In the genomic region with DNA sequence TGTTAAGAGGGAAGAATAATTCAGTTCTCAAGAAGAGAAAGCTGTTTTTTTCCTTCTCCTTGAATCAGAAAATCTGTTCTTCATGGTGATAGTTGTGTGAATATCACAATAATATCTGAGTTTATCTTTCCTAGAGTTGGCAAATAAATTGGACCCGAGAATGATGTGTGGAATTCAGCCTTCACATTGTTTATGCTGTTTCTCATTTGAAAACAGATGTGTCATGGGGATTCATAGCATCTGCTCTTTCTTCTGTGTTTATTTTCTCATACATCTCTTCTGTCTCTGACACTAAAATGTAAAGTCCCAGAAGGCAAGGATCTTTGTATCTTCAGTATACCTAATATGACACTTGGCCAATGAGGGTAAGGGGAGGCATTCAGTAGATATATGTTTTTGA, we compare ENCODE assay signal across 20 cellular contexts.
A peak's percentile ranks its signal among the peaks of the same experiment; 100 is the strongest.
DNase-seq lines count a peak whose midpoint lies in the region; ATAC-seq and TF ChIP-seq lines count a peak whose summit lies in the region.
"Had no signal": no experiment of that assay in that cellular context is flagged by ENCODE, and none has a peak within 500 bp of the region (broad histone marks: within the 10 kb centered on the region; RNA-seq: fewer than 3 reads in every experiment).

No MANE protein-coding gene starts in this region.

- CTCF ChIA-PET in activated CD4-positive, alpha-beta memory T cell treated with anti-CD3 and anti-CD28 coated beads, Interleukin-2, amount 10 ng/mL, durations not matched to agents 7 days and 5 days (lab: Charles Lee), result no interaction called here

- peak overlapping the region; percentile 92 for H3K27ac ChIP-seq in epithelial cell of prostate
- H3K27ac ChIP-seq: BLaER1, neutrophil, suprapubic skin had no signal

- H3K27ac Mint-ChIP-seq in nephron, result peak overlapping the region in 2 of 3 experiments; percentile 18 to 45
- no peak overlapping the region for H3K27ac Mint-ChIP-seq in activated CD4-positive, alpha-beta memory T cell treated with anti-CD3 and anti-CD28 coated beads, Interleukin-2, amount 10 ng/mL, durations not matched to agents 7 days and 5 days
- H3K27ac Mint-ChIP-seq: activated naive CD8-positive, alpha-beta T cell treated with anti-CD3 and anti-CD28 coated beads, Interleukin-2, amount 10 ng/mL, durations not matched to agents 7 days and 5 days had no signal

- H3K4me3 Mint-ChIP-seq in nephron, result no peak overlapping the region
- no peak overlapping the region for H3K4me3 Mint-ChIP-seq in activated CD4-positive, alpha-beta memory T cell treated with anti-CD3 and anti-CD28 coated beads, Interleukin-2, amount 10 ng/mL, durations not matched to agents 7 days and 5 days
- H3K4me3 Mint-ChIP-seq: activated naive CD8-positive, alpha-beta T cell treated with anti-CD3 and anti-CD28 coated beads, Interleukin-2, amount 10 ng/mL, durations not matched to agents 7 days and 5 days; central memory CD8-positive, alpha-beta T cell had no signal

- POLR2A ChIA-PET in activated CD4-positive, alpha-beta memory T cell treated with anti-CD3 and anti-CD28 coated beads, Interleukin-2, amount 10 ng/mL, durations not matched to agents 7 days and 5 days (lab: Charles Lee), result interaction anchor here (0.6 kb wide), 1 partner anchor 449 kb away, joined by 3 read pairs; no protein-coding TSS in a partner anchor

- H3K4me1 Mint-ChIP-seq in nephron, result no peaks in the 10 kb centered on the region
- H3K4me1 Mint-ChIP-seq in activated CD4-positive, alpha-beta memory T cell treated with anti-CD3 and anti-CD28 coated beads, Interleukin-2, amount 10 ng/mL, durations not matched to agents 7 days and 5 days, result peaks cover 25% of the 10 kb centered on the region
- H3K4me1 Mint-ChIP-seq: central memory CD8-positive, alpha-beta T cell had no signal

- H3K36me3 Mint-ChIP-seq in nephron (ENCODE audit: low read depth), result no peaks in the 10 kb centered on the region
- H3K36me3 Mint-ChIP-seq in activated CD4-positive, alpha-beta memory T cell treated with anti-CD3 and anti-CD28 coated beads, Interleukin-2, amount 10 ng/mL, durations not matched to agents 7 days and 5 days (ENCODE audit: low read depth), result no peaks in the 10 kb centered on the region

- no peak for ATAC-seq in HG03460 (IDR thresholded peaks at IDR 0.05; ENCODE audit: unreplicated experiment)

- TF ChIP-seq CTCF in nephron (IDR thresholded peaks at IDR 0.05; ENCODE audit: unreplicated experiment in 3 of 3), result no peak

- peaks cover 6% of the 10 kb centered on the region for H3K27me3 Mint-ChIP-seq in nephron (ENCODE audit: low read depth)
- no peaks in the 10 kb centered on the region for H3K27me3 Mint-ChIP-seq in activated CD4-positive, alpha-beta memory T cell treated with anti-CD3 and anti-CD28 coated beads, Interleukin-2, amount 10 ng/mL, durations not matched to agents 7 days and 5 days
- H3K27me3 Mint-ChIP-seq: central memory CD8-positive, alpha-beta T cell had no signal

- DNase-seq in EH (ENCODE audit: low read depth), result peak; percentile 84
- DNase-seq in RPMI7951 (ENCODE audit: low read depth), result peak; percentile 46
- no peak for DNase-seq in epithelial cell of prostate (ENCODE audit: low read depth, low spot score)
- no peak for DNase-seq in activated CD4-positive, alpha-beta memory T cell treated with anti-CD3 and anti-CD28 coated beads, Interleukin-2, amount 10 ng/mL, durations not matched to agents 7 days and 5 days
- no peak for DNase-seq in pons (ENCODE audit: low spot score)
- DNase-seq: activated CD4-positive, alpha-beta T cell treated with anti-CD3 and anti-CD28 coated beads, Interleukin-2, amount 50 U/mL, for 4 hours; activated naive CD8-positive, alpha-beta T cell treated with anti-CD3 and anti-CD28 coated beads, Interleukin-2, amount 10 ng/mL, durations not matched to agents 7 days and 5 days; activated T-cell treated with anti-CD3 and anti-CD28 coated beads, Interleukin-2, amount 50 U/mL, for 48 hours; DMS 273 treated with DMSO at 0.1 percent for 48 hours; glutamatergic neuron; midbrain; NCI-H2029 treated with DMSO at 0.1 percent for 48 hours; NCI-H69; right cardiac atrium had no signal

- H3K9me3 Mint-ChIP-seq in nephron, result no peaks in the 10 kb centered on the region
- H3K9me3 Mint-ChIP-seq in activated CD4-positive, alpha-beta memory T cell treated with anti-CD3 and anti-CD28 coated beads, Interleukin-2, amount 10 ng/mL, durations not matched to agents 7 days and 5 days, result no peaks in the 10 kb centered on the region
- H3K9me3 Mint-ChIP-seq: central memory CD8-positive, alpha-beta T cell had no signal

Comparison
In these comparisons a context has a peak if more than half of its experiments do, and no peak if none do; other contexts are left out.
1. DNase-seq: peak in EH (single experiment) and RPMI7951 (single experiment); none in epithelial cell of prostate (single experiment), activated CD4-positive, alpha-beta memory T cell treated with anti-CD3 and anti-CD28 coated beads, Interleukin-2, amount 10 ng/mL, durations not matched to agents 7 days and 5 days (single experiment) and pons (single experiment).